ENCODE assay signal across 8 cellular contexts in genomic region chr5:90529234-90529938, GRCh38. TPM values are rescaled to one million over a fixed set of nuclear protein-coding genes. Genes with fewer than 3 reads are reported as not detected.
DNase-seq lines count a peak whose midpoint lies in the region; ATAC-seq and TF ChIP-seq lines count a peak whose summit lies in the region.

Gene LYSMD3, minus strand, starts transcription at chr5:90529584. Its CDS starts 4,295 bp downstream, at chr5:90525289.

- peaks cover 0 to 5% of the 10 kb centered on the region in 2 donors for H3K36me3 ChIP-seq in vagina

- WGBS in right cardiac atrium, result 1% methylated on average over 63 of the region's 63 CpGs

- H3K27me3 ChIP-seq in right cardiac atrium (ENCODE audit: control insufficient read depth, insufficient read depth), result peaks cover 2% of the 10 kb centered on the region
- H3K27me3 ChIP-seq in vagina, result no peaks in the 10 kb centered on the region

- peak within 1 kb of the TSS; percentile 70 for H3K4me3 ChIP-seq in right cardiac atrium (ENCODE audit: low read length)
- peak within 1 kb of the TSS; percentile 91 to 96 for H3K4me3 ChIP-seq in vagina

- TF ChIP-seq POLR2A in GM15510 (IDR thresholded peaks at IDR 0.05; ENCODE audit: borderline replicate concordance, extremely low read depth, insufficient read length) (peak; percentile 84), vagina (IDR thresholded peaks at IDR 0.05) (peak in 1 of 2 donors; percentile 84)

- ATAC-seq in HG02884 (IDR thresholded peaks at IDR 0.05; ENCODE audit: unreplicated experiment) (peak; percentile 84), right cardiac atrium (peak; percentile 100)

- DNase-seq in NCI-H1694 (lab: John Stamatoyannopoulos, UW) (peak; percentile 75), T-helper 2 cell (peak; percentile 88 to 98 (median 96)), anterior cingulate cortex (lab: John Stamatoyannopoulos, UW) (peak; percentile 62 to 97 (median 92)), right cardiac atrium (peak; percentile 99 to 100 (median 99)), putamen (ENCODE audit: low spot score) (peak; percentile 96), vagina (ENCODE audit: extremely low spot score in 2 of 2) (peak; percentile 97)

- H3K4me1 ChIP-seq in right cardiac atrium (ENCODE audit: control insufficient read depth, insufficient read depth, low read length), result no peaks in the 10 kb centered on the region
- peaks cover 34% of the 10 kb centered on the region for H3K4me1 ChIP-seq in vagina

- H3K27ac ChIP-seq in right cardiac atrium (ENCODE audit: low read length) (peak within 1 kb of the TSS; percentile 92), vagina (peak within 1 kb of the TSS; percentile 97)

- H3K9me3 ChIP-seq in right cardiac atrium (ENCODE audit: control insufficient read depth, low read length) (no peaks in the 10 kb centered on the region), vagina (no peaks in the 10 kb centered on the region)

- intact Hi-C loops in right cardiac atrium (cut with DNase I) (loop anchor here in 2 of 4 donors (5.0 to 10.0 kb wide), 2 partner anchors 55 to 57 kb away; partner anchors contain the start of genes MBLAC2 (in 2 of the 2) and POLR3G (in 2 of the 2)), vagina (cut with DNase I) (no loop called here)

- peak in 1 of 3 experiments; percentile 4 for TF ChIP-seq CTCF in vagina (IDR thresholded peaks at IDR 0.05)

RNA-seq across cellular contexts. Expression of gene LYSMD3, which starts in this region (rescaled TPM):
- total RNA-seq in right cardiac atrium, result 10 to 100 TPM; 19.5 to 34.0 (median 24.9) TPM
- 10.6 TPM for polyA plus RNA-seq in right cardiac atrium
- total RNA-seq in vagina, result 15.5 TPM

Comparison
In these comparisons a context has a peak if more than half of its experiments do, and no peak if none do; other contexts are left out.
1. Peak in every context shown above with its lines: DNase-seq, ATAC-seq, H3K4me3 ChIP-seq and H3K27ac ChIP-seq.